Comparison of ENCODE assay signal across 17 cellular contexts in the genomic region with DNA sequence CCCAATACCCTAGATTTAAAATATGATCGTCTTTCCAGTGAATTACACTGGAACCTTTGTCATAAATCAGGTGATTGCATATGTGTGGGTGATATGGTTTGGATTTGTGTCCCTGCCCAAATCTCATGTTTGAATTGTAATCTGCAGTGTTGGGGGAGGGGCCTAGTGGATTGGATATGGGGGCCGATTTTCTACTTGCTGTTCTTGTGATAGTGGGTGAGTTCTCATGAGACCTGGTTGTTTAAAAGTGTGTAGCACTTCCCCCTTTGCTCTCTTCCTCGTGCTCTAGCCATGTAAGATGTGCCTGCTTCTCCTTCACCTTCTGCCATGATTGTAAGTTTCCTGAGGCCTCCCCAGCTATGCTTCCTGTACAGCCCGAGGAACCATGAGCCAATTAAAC. TPM values are rescaled to one million over a fixed set of nuclear protein-coding genes. Genes with fewer than 3 reads are reported as not detected.
"Had no signal": no experiment of that assay in that cellular context is flagged by ENCODE, and none has a peak within 500 bp of the region (broad histone marks: within the 10 kb centered on the region; RNA-seq: fewer than 3 reads in every experiment).

No MANE protein-coding gene starts in this region.

RNA-seq across cellular contexts. Expression of a gene that starts 29.0 kb away (rescaled TPM):
- total RNA-seq: activated B cell treated with CpG ODN at 0.5 μM for 24 hours; activated CD4-positive, alpha-beta memory T cell treated with anti-CD3 and anti-CD28 coated beads for 36 hours; activated CD4-positive, alpha-beta T cell treated with anti-CD3 and anti-CD28 coated beads, Interleukin-2, amount 10 ng/mL, durations not matched to agents 24 days and 14 days; activated CD8-positive, alpha-beta memory T cell treated with anti-CD3 and anti-CD28 coated beads for 36 hours; activated CD8-positive, alpha-beta T cell treated with anti-CD3 and anti-CD28 coated beads for 36 hours; activated naive CD4-positive, alpha-beta T cell treated with anti-CD3 and anti-CD28 coated beads for 36 hours; activated naive CD4-positive, alpha-beta T cell treated with anti-CD3 and anti-CD28 coated beads, Interleukin-2, amount 50 U/mL, for 72 hours; activated T-cell treated with anti-CD3 and anti-CD28 coated beads, Interleukin-2, amount 50 U/mL, for 72 hours; activated T-helper 1 cell treated with anti-CD3 and anti-CD28 coated beads, Interleukin-12 subunit alpha, Interleukin-12 subunit beta, Interleukin-2, Interleukin-4 antibody, amounts not matched to agents 30 ng/mL and 10 ng/mL and 1 ng/mL, durations not matched to agents 14 hours and 24 hours and 36 hours; activated T-helper 17 cell treated with anti-CD3 and anti-CD28 coated beads, Interleukin-2, amount 50 U/mL, for 72 hours; aorta; body of pancreas; breast epithelium; cardiac septum; T-helper 1 cell treated with Interleukin-12 subunit alpha and Interleukin-12 subunit beta and Interleukin-4 antibody, amounts not matched to agents 30 ng/mL and 1 ng/mL, for 36 hours; T-helper 17 cell; T-helper 2 cell treated with Interferon-gamma antibody and Interleukin-4, amounts not matched to agents 100 ng/mL and 5 ng/mL, for 36 hours had no signal
- polyA plus RNA-seq: aorta had no signal
